In the genomic region with DNA sequence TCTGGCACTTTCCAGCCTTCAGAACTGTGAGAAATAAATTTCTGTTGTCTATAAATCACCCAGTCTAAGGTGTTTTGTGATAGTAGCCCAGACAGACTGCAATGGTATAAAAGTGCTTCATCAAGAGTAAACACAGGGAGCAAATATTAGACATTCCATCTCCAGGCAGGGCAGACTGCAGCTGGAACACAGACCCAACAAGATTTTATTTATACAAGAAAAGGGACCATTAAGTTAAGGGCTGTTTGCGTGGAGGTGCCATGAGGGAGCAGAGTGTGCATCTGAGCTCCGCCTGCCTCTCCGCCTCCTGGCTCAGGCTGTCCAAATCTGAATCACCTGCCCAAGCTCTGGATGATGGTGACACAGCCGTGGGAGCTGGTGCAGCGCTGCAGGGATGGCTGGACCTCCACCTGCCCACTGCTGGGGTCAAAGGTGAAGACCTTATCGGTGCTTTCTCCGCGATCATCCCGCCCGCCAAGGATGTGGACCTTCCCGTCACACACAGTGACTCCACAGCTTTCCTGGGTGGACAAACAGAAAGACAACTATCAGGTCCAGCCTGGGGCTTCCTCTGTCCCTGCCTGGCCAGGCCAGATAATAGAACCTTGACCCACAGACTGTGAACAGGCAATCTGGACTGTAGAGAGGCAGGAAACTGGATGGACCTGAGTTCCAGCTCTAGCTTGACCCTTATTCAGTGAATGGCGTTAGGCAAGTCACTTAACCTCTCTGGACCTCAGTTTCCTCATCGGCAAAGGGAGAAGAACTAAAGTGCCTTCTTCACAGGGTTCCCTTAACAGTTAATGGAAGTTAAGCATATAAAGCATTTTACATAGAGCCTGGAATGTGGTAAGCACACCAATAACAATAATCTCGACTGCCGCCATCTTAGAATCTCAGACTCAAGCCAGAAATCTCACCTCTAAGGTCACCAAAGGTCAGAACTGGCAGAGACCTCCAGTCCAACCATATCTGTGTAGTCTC, we compare ENCODE assay signal across 1 cellular context.
TF ChIP-seq lines count a peak whose summit lies in the region.

No MANE protein-coding gene starts in this region.

TF ChIP-seq in K562, 482 proteins besides CTCF, POLR2A, EP300 and RAD21 (continued from another document and continues in another):
- TF ChIP-seq, protein P1, sequence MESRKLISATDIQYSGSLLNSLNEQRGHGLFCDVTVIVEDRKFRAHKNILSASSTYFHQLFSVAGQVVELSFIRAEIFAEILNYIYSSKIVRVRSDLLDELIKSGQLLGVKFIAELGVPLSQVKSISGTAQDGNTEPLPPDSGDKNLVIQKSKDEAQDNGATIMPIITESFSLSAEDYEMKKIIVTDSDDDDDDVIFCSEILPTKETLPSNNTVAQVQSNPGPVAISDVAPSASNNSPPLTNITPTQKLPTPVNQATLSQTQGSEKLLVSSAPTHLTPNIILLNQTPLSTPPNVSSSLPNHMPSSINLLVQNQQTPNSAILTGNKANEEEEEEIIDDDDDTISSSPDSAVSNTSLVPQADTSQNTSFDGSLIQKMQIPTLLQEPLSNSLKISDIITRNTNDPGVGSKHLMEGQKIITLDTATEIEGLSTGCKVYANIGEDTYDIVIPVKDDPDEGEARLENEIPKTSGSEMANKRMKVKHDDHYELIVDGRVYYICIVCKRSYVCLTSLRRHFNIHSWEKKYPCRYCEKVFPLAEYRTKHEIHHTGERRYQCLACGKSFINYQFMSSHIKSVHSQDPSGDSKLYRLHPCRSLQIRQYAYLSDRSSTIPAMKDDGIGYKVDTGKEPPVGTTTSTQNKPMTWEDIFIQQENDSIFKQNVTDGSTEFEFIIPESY (CRISPR knock-in tag; IDR thresholded peaks at IDR 0.05), result no peak
- peak; percentile 55; the same call in 1 of the 2 replicates for TF ChIP-seq ZEB2 (IDR thresholded peaks at IDR 0.05)
- no peak for TF ChIP-seq ZKSCAN8 (CRISPR knock-in tag; IDR thresholded peaks at IDR 0.05)
- peak; percentile 87 for TF ChIP-seq TAL1 (IDR thresholded peaks at IDR 0.05)
- no peak for TF ChIP-seq RBM14 (IDR thresholded peaks at IDR 0.05; ENCODE audit: borderline replicate concordance, insufficient read depth, low read depth, low read length)
- TF ChIP-seq ZNF699 (CRISPR knock-in tag; IDR thresholded peaks at IDR 0.05; ENCODE audit: insufficient replicate concordance), result no peak
- TF ChIP-seq, protein P2, sequence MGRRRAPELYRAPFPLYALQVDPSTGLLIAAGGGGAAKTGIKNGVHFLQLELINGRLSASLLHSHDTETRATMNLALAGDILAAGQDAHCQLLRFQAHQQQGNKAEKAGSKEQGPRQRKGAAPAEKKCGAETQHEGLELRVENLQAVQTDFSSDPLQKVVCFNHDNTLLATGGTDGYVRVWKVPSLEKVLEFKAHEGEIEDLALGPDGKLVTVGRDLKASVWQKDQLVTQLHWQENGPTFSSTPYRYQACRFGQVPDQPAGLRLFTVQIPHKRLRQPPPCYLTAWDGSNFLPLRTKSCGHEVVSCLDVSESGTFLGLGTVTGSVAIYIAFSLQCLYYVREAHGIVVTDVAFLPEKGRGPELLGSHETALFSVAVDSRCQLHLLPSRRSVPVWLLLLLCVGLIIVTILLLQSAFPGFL (CRISPR knock-in tag; IDR thresholded peaks at IDR 0.05), result no peak
- TF ChIP-seq, protein P3, sequence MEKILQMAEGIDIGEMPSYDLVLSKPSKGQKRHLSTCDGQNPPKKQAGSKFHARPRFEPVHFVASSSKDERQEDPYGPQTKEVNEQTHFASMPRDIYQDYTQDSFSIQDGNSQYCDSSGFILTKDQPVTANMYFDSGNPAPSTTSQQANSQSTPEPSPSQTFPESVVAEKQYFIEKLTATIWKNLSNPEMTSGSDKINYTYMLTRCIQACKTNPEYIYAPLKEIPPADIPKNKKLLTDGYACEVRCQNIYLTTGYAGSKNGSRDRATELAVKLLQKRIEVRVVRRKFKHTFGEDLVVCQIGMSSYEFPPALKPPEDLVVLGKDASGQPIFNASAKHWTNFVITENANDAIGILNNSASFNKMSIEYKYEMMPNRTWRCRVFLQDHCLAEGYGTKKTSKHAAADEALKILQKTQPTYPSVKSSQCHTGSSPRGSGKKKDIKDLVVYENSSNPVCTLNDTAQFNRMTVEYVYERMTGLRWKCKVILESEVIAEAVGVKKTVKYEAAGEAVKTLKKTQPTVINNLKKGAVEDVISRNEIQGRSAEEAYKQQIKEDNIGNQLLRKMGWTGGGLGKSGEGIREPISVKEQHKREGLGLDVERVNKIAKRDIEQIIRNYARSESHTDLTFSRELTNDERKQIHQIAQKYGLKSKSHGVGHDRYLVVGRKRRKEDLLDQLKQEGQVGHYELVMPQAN (IDR thresholded peaks at IDR 0.05; ENCODE audit: borderline replicate concordance), result no peak
- no peak for TF ChIP-seq SREBF2 (CRISPR knock-in tag; IDR thresholded peaks at IDR 0.05)
- 0 out of 2 replicates have a peak, but pooled peaks have one; percentile 16 for TF ChIP-seq DMBX1 (CRISPR knock-in tag; IDR thresholded peaks at IDR 0.05; ENCODE audit: borderline replicate concordance)
- no peak for TF ChIP-seq ZNF77 (CRISPR knock-in tag; IDR thresholded peaks at IDR 0.05)
- no peak for TF ChIP-seq GABPB1 (CRISPR knock-in tag; IDR thresholded peaks at IDR 0.05)
- TF ChIP-seq ZFP30 (CRISPR knock-in tag; IDR thresholded peaks at IDR 0.05; ENCODE audit: borderline replicate concordance), result no peak
- TF ChIP-seq HMG20A (CRISPR knock-in tag; conservative IDR thresholded peaks at IDR 0.05), result no peak
- TF ChIP-seq, protein P4, sequence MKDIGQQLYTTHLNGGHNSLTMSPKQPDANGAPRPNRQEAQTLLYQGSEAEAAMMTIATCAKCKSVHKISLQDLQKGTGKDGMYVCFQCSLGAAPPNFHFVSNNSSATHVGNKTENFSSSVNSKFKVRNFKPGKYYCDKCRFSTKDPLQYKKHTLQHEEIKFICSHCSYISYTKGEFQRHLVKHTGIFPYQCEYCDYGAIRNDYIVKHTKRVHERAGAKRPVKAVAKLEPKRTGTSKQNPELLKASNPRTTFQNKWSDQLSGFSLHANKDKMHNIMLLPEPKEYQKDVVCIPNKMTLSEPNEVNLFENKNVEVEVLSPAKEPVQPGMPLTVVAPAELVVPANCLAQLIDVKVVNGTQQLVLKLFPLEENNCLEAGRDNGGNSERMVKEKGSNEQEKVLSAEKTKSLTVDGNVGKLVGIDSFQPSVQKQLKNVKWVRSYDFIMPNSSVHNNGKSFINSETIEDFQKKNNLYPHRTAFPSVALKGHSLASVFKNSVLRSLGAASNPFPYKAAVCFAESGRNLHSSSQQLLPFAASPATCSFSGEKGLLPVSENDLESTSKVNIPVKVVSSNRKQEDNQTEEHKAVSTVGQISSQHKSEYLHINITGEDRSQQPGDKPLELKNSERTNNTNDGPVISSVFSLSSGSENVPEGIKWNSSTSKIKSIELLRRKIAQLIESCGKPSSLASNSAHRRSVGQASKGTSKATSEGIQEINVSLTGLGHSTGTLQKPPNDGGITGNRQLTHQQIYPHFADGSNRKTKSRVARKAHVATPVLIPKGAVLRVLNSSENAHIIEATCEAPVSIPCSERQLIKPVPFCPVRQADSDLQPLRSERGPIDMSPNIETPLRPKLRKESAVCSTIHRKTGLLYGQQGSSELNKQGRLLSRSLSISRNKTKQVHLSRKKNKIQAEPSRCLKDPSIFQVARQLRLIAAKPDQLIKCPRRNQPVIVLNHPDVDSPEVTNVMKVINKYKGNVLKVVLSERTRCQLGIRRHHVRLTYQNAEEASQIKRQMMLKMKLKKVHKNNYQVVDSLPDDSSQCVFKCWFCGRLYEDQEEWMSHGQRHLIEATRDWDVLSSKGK (CRISPR knock-in tag; IDR thresholded peaks at IDR 0.05), result no peak
- no peak for TF ChIP-seq NCOA2 (IDR thresholded peaks at IDR 0.05; ENCODE audit: partially characterized antibody in 2 of 2)
- TF ChIP-seq PHB2 (IDR thresholded peaks at IDR 0.05; ENCODE audit: low read depth), result no peak
- TF ChIP-seq TRIM24 (IDR thresholded peaks at IDR 0.05), result peak in 1 of 2 experiments; percentile 58; a peak in 2 of 4 replicates
- TF ChIP-seq ZNF24 (IDR thresholded peaks at IDR 0.05), result no peak
- TF ChIP-seq MTA1 (IDR thresholded peaks at IDR 0.05; ENCODE audit: borderline replicate concordance), result peak; percentile 33; the same call in 1 of the 2 replicates
- TF ChIP-seq ZC3H4 (CRISPR knock-in tag; IDR thresholded peaks at IDR 0.05; ENCODE audit: borderline replicate concordance), result no peak
- TF ChIP-seq YY1 (IDR thresholded peaks at IDR 0.05; ENCODE audit: borderline replicate concordance in 1 of 3, control insufficient read depth in 1 of 3, extremely low read depth in 1 of 3, insufficient read depth in 3 of 3, insufficient read length in 1 of 3, insufficient replicate concordance in 2 of 3, low read depth in 1 of 3, low read length in 2 of 3), result no peak
- no peak for TF ChIP-seq GTF2E2 (tag; IDR thresholded peaks at IDR 0.05)
- TF ChIP-seq LEF1 (IDR thresholded peaks at IDR 0.05), result no peak
- TF ChIP-seq ZNF239 (CRISPR knock-in tag; IDR thresholded peaks at IDR 0.05), result no peak
- TF ChIP-seq PRPF4 (IDR thresholded peaks at IDR 0.05; ENCODE audit: insufficient read depth, low read depth, low read length, poor library complexity, severe bottlenecking), result no peak
- TF ChIP-seq ZNF766 (CRISPR knock-in tag; conservative IDR thresholded peaks at IDR 0.05), result no peak
- TF ChIP-seq, protein P5, sequence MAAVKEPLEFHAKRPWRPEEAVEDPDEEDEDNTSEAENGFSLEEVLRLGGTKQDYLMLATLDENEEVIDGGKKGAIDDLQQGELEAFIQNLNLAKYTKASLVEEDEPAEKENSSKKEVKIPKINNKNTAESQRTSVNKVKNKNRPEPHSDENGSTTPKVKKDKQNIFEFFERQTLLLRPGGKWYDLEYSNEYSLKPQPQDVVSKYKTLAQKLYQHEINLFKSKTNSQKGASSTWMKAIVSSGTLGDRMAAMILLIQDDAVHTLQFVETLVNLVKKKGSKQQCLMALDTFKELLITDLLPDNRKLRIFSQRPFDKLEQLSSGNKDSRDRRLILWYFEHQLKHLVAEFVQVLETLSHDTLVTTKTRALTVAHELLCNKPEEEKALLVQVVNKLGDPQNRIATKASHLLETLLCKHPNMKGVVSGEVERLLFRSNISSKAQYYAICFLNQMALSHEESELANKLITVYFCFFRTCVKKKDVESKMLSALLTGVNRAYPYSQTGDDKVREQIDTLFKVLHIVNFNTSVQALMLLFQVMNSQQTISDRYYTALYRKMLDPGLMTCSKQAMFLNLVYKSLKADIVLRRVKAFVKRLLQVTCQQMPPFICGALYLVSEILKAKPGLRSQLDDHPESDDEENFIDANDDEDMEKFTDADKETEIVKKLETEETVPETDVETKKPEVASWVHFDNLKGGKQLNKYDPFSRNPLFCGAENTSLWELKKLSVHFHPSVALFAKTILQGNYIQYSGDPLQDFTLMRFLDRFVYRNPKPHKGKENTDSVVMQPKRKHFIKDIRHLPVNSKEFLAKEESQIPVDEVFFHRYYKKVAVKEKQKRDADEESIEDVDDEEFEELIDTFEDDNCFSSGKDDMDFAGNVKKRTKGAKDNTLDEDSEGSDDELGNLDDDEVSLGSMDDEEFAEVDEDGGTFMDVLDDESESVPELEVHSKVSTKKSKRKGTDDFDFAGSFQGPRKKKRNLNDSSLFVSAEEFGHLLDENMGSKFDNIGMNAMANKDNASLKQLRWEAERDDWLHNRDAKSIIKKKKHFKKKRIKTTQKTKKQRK (IDR thresholded peaks at IDR 0.05; ENCODE audit: borderline replicate concordance, low read depth, low read length), result no peak
- TF ChIP-seq EP400 (IDR thresholded peaks at IDR 0.05), result no peak
- peak; percentile 69; the same call in 1 of the 2 replicates for TF ChIP-seq HDAC2 (IDR thresholded peaks at IDR 0.05)
- TF ChIP-seq, protein P6, sequence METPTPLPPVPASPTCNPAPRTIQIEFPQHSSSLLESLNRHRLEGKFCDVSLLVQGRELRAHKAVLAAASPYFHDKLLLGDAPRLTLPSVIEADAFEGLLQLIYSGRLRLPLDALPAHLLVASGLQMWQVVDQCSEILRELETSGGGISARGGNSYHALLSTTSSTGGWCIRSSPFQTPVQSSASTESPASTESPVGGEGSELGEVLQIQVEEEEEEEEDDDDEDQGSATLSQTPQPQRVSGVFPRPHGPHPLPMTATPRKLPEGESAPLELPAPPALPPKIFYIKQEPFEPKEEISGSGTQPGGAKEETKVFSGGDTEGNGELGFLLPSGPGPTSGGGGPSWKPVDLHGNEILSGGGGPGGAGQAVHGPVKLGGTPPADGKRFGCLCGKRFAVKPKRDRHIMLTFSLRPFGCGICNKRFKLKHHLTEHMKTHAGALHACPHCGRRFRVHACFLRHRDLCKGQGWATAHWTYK (CRISPR knock-in tag; IDR thresholded peaks at IDR 0.05), result no peak
- TF ChIP-seq NR2C2 (CRISPR knock-in tag; IDR thresholded peaks at IDR 0.05), result peak; percentile 64; the same call in 1 of the 2 replicates
- TF ChIP-seq NR2C2 (tag; IDR thresholded peaks at IDR 0.05), result peak; percentile 89
- TF ChIP-seq GTF2F1 (IDR thresholded peaks at IDR 0.05; ENCODE audit: low read depth, low read length), result no peak
- TF ChIP-seq TAF7 (tag; IDR thresholded peaks at IDR 0.05), result no peak
- TF ChIP-seq, protein P7, sequence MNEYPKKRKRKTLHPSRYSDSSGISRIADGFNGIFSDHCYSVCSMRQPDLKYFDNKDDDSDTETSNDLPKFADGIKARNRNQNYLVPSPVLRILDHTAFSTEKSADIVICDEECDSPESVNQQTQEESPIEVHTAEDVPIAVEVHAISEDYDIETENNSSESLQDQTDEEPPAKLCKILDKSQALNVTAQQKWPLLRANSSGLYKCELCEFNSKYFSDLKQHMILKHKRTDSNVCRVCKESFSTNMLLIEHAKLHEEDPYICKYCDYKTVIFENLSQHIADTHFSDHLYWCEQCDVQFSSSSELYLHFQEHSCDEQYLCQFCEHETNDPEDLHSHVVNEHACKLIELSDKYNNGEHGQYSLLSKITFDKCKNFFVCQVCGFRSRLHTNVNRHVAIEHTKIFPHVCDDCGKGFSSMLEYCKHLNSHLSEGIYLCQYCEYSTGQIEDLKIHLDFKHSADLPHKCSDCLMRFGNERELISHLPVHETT (CRISPR knock-in tag; conservative IDR thresholded peaks at IDR 0.05 in 1 of 2, IDR thresholded peaks at IDR 0.05 in 1 of 2), result 0 out of 4 replicates have a peak, but pooled peaks of 1 of the 2 experiments have one; percentile 25
- TF ChIP-seq, protein P8, sequence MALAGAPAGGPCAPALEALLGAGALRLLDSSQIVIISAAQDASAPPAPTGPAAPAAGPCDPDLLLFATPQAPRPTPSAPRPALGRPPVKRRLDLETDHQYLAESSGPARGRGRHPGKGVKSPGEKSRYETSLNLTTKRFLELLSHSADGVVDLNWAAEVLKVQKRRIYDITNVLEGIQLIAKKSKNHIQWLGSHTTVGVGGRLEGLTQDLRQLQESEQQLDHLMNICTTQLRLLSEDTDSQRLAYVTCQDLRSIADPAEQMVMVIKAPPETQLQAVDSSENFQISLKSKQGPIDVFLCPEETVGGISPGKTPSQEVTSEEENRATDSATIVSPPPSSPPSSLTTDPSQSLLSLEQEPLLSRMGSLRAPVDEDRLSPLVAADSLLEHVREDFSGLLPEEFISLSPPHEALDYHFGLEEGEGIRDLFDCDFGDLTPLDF (CRISPR knock-in tag; IDR thresholded peaks at IDR 0.05), result no peak
- TF ChIP-seq ETV5 (CRISPR knock-in tag; IDR thresholded peaks at IDR 0.05; ENCODE audit: low read depth), result no peak
- TF ChIP-seq KAT7 (CRISPR knock-in tag; IDR thresholded peaks at IDR 0.05; ENCODE audit: borderline replicate concordance), result no peak
- TF ChIP-seq, protein P9, sequence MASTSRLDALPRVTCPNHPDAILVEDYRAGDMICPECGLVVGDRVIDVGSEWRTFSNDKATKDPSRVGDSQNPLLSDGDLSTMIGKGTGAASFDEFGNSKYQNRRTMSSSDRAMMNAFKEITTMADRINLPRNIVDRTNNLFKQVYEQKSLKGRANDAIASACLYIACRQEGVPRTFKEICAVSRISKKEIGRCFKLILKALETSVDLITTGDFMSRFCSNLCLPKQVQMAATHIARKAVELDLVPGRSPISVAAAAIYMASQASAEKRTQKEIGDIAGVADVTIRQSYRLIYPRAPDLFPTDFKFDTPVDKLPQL (IDR thresholded peaks at IDR 0.05; ENCODE audit: extremely low read depth, insufficient read length), result no peak
